Comparison of ENCODE assay signal across 8 cellular contexts in genomic region chr3:15206662-15207576, GRCh38. TPM values are rescaled to one million over a fixed set of nuclear protein-coding genes. Genes with fewer than 3 reads are reported as not detected.
DNase-seq lines count a peak whose midpoint lies in the region; ATAC-seq and TF ChIP-seq lines count a peak whose summit lies in the region.

No MANE protein-coding gene starts in this region.

- H3K36me3 ChIP-seq in SU-DHL-6 (ENCODE audit: low read length) (peaks cover 9% of the 10 kb centered on the region; the same call in 1 of the 2 replicates), mesenchymal stem cell (ENCODE audit: control insufficient read depth in 1 of 2, insufficient read depth in 2 of 2, low read depth in 1 of 2, low read length in 2 of 2) (peaks cover 0 to 26% of the 10 kb centered on the region in 2 experiments), tibial artery (peaks cover 0 to 12% (median 3%) of the 10 kb centered on the region in 3 donors)

- H3K27ac ChIP-seq in SU-DHL-6 (ENCODE audit: low read depth, low read length) (peak overlapping the region; percentile 73), mesenchymal stem cell (ENCODE audit: low read length, poor library complexity, severe bottlenecking) (no peak overlapping the region), tibial artery (peak overlapping the region; percentile 96 to 97)

- no peak overlapping the region for H4K91ac ChIP-seq in mesenchymal stem cell (ENCODE audit: low read length)

- no peak overlapping the region for H3K23ac ChIP-seq in mesenchymal stem cell (ENCODE audit: low read length in 2 of 2)

- H3K4me2 ChIP-seq in SU-DHL-6 (ENCODE audit: low read depth, low read length, poor library complexity, severe bottlenecking): peak overlapping the region; percentile 94
- peak overlapping the region; percentile 56 for H3K4me2 ChIP-seq in mesenchymal stem cell (ENCODE audit: low read length, poor library complexity, severe bottlenecking)

- H2AFZ ChIP-seq in SU-DHL-6 (ENCODE audit: low read depth, low read length, severe bottlenecking) (peak overlapping the region; percentile 63), mesenchymal stem cell (ENCODE audit: low read depth, low read length) (no peak overlapping the region)

- H3K4me3 ChIP-seq in SU-DHL-6 (ENCODE audit: insufficient read depth, low read length, poor library complexity, severe bottlenecking) (peak overlapping the region; percentile 86), mesenchymal stem cell (ENCODE audit: insufficient read depth in 1 of 2, low read depth in 1 of 2, low read length in 2 of 2) (peak overlapping the region; percentile 82 to 87), tibial artery (peak overlapping the region; percentile 90 to 98)

- peaks cover 23% of the 10 kb centered on the region for H3F3A ChIP-seq in SU-DHL-6 (ENCODE audit: insufficient read depth)

- TF ChIP-seq CTCF in SU-DHL-6 (IDR thresholded peaks at IDR 0.05; ENCODE audit: insufficient read depth, low read length, poor library complexity, severe bottlenecking) (no peak), tibial artery (IDR thresholded peaks at IDR 0.05) (no peak)

- WGBS in mesenchymal stem cell: 12% methylated on average over 23 of the region's 30 CpGs

- H2BK120ac ChIP-seq in mesenchymal stem cell (ENCODE audit: low read depth, low read length): peak overlapping the region; percentile 61

- peak overlapping the region; percentile 94 to 99 for H3K18ac ChIP-seq in mesenchymal stem cell (ENCODE audit: low read depth in 1 of 2, low read length in 2 of 2)

- H3K9me3 ChIP-seq in SU-DHL-6 (ENCODE audit: insufficient read depth, low read length): no peaks in the 10 kb centered on the region
- H3K9me3 ChIP-seq in mesenchymal stem cell (ENCODE audit: control insufficient read depth, low read length): no peaks in the 10 kb centered on the region
- H3K9me3 ChIP-seq in tibial artery: no peaks in the 10 kb centered on the region

- H2AK5ac ChIP-seq in mesenchymal stem cell (ENCODE audit: low read length, severe bottlenecking): no peak overlapping the region

- H3K27me3 ChIP-seq in SU-DHL-6 (ENCODE audit: low read length) (no peaks in the 10 kb centered on the region), mesenchymal stem cell (ENCODE audit: control insufficient read depth in 1 of 2, insufficient read depth in 1 of 2, low read length in 2 of 2) (no peaks in the 10 kb centered on the region), tibial artery (no peaks in the 10 kb centered on the region)

- H3K9ac ChIP-seq in SU-DHL-6 (ENCODE audit: low read length) (peak overlapping the region; percentile 82), mesenchymal stem cell (ENCODE audit: low read length) (peak overlapping the region; percentile 90)

- no peak overlapping the region for H2BK15ac ChIP-seq in mesenchymal stem cell (ENCODE audit: low read depth, poor library complexity, severe bottlenecking)

- peak; percentile 56 for DNase-seq in EH (ENCODE audit: low read depth)
- peak; percentile 9 for DNase-seq in effector CD4-positive, alpha-beta T cell
- DNase-seq in mesenchymal stem cell: peak; percentile 57
- peak; percentile 43 to 76 for DNase-seq in tibial artery
- no peak for DNase-seq in T1000 (lab: John Stamatoyannopoulos, UW)

- H3K79me1 ChIP-seq in mesenchymal stem cell (replicated peaks; ENCODE audit: low read length, poor library complexity, severe bottlenecking): peaks cover 3% of the 10 kb centered on the region

- no peak overlapping the region for H2BK12ac ChIP-seq in mesenchymal stem cell (ENCODE audit: low read length in 2 of 2)

- no peak overlapping the region for H2BK5ac ChIP-seq in mesenchymal stem cell (ENCODE audit: low read depth, low read length, poor library complexity, severe bottlenecking)

- intact Hi-C loops in tibial artery (cut with DNase I; ENCODE audit: low total_unique reads): loop anchor here (5.0 kb wide), 1 partner anchor 100 kb away; no protein-coding TSS in a partner anchor

- no peak overlapping the region for H4K8ac ChIP-seq in mesenchymal stem cell (ENCODE audit: low read length)

- peak; percentile 26 for ATAC-seq in HG02571 (IDR thresholded peaks at IDR 0.05; ENCODE audit: unreplicated experiment)
- ATAC-seq in HG02642 (IDR thresholded peaks at IDR 0.05; ENCODE audit: poor library complexity, unreplicated experiment): no peak

- H3K14ac ChIP-seq in mesenchymal stem cell (ENCODE audit: low read length in 2 of 2): peak overlapping the region in 1 of 2 experiments; percentile 73

- H3K4me1 ChIP-seq in mesenchymal stem cell (ENCODE audit: control insufficient read depth, insufficient read depth, low read depth, low read length): peaks cover 4% of the 10 kb centered on the region
- H3K4me1 ChIP-seq in tibial artery: peaks cover 0 to 45% (median 16%) of the 10 kb centered on the region in 4 donors

- H4K20me1 ChIP-seq in SU-DHL-6 (ENCODE audit: low read depth, low read length): no peaks in the 10 kb centered on the region

- no peaks in the 10 kb centered on the region for H3K9me2 ChIP-seq in SU-DHL-6 (replicated peaks; ENCODE audit: insufficient read depth, low read length)

- peaks cover 41% of the 10 kb centered on the region for H3K79me2 ChIP-seq in SU-DHL-6 (ENCODE audit: insufficient read depth, low read length)

- peak overlapping the region; percentile 5 to 95 for H3K4ac ChIP-seq in mesenchymal stem cell (ENCODE audit: low read depth in 1 of 2, low read length in 2 of 2)

RNA-seq across cellular contexts. Expression of gene CAPN7, which starts 0.9 kb away (rescaled TPM):
- 15.8 TPM for polyA plus RNA-seq in mesenchymal stem cell (2013, experiment 1 of 2)
- 16.4 TPM for polyA plus RNA-seq in mesenchymal stem cell (2013, experiment 2 of 2)
